In genomic region chr1:37255868-37256267, GRCh38 we compare ENCODE assay signal across 25 cellular contexts.
DNase-seq lines count a peak whose midpoint lies in the region; ATAC-seq, FAIRE-seq and TF ChIP-seq lines count a peak whose summit lies in the region.
"Had no signal": no experiment of that assay in that cellular context is flagged by ENCODE, and none has a peak within 500 bp of the region (broad histone marks: within the 10 kb centered on the region; RNA-seq: fewer than 3 reads in every experiment).

No MANE protein-coding gene starts in this region.

- no peaks in the 10 kb centered on the region for H3F3A ChIP-seq in GM23338 (replicated peaks; ENCODE audit: low read depth)

- peaks cover 40% of the 10 kb centered on the region for H3K4me1 Mint-ChIP-seq in GM23338

- TF ChIP-seq CTCF in GM23338 (conservative IDR thresholded peaks at IDR 0.05; ENCODE audit: low read depth in 2 of 2) (no peak), K562 (IDR thresholded peaks at IDR 0.05 in 2 of 3, conservative IDR thresholded peaks at IDR 0.05 in 1 of 3; ENCODE audit: insufficient read depth in 2 of 3, low read depth in 1 of 3, low read length in 3 of 3) (no peak)

- 6% methylated on average over 2 of the region's 5 CpGs for WGBS in K562 (ENCODE audit: insufficient coverage, low coverage, missing lambda C conversion rate)

- no peaks in the 10 kb centered on the region for H3K36me3 ChIP-seq in GM23338 (ENCODE audit: insufficient read depth)
- no peaks in the 10 kb centered on the region for H3K36me3 ChIP-seq in HUES48 (ENCODE audit: control insufficient read depth, insufficient read depth, low read length)
- H3K36me3 ChIP-seq in K562 (ENCODE audit: control insufficient read depth, insufficient read depth, low read length), result no peaks in the 10 kb centered on the region
- H3K36me3 ChIP-seq in iPS-20b (ENCODE audit: insufficient read depth, low read depth, low read length), result no peaks in the 10 kb centered on the region
- H3K36me3 ChIP-seq: BLaER1 treated with 17β-estradiol and CSF1 and Interleukin-3, amounts not matched to agents 10 nM and 100 nM; SJSA1 had no signal

- H3K36me3 Mint-ChIP-seq in GM23338 (ENCODE audit: low read depth), result no peaks in the 10 kb centered on the region; the same call in 2 of the 3 replicates

- H4K20me1 ChIP-seq in GM23338 (replicated peaks; ENCODE audit: insufficient read depth) (no peaks in the 10 kb centered on the region), K562 (replicated peaks; ENCODE audit: control insufficient read depth, insufficient read depth, low read length) (peaks cover 21% of the 10 kb centered on the region)

- no peak for TF ChIP-seq RAD21 in K562 (CRISPR knock-in tag; conservative IDR thresholded peaks at IDR 0.05 in 1 of 2, IDR thresholded peaks at IDR 0.05 in 1 of 2)

- intact Hi-C loops in K562 (cut with micrococcal nuclease), result no loop called here

- peaks cover 10% of the 10 kb centered on the region for H3K27me3 Mint-ChIP-seq in GM23338 (ENCODE audit: insufficient read depth, low read depth, poor library complexity)

- no peak overlapping the region for H3K27ac ChIP-seq in GM23338 (ENCODE audit: low read depth)
- no peak overlapping the region for H3K27ac ChIP-seq in HUES48 (ENCODE audit: low read depth, low read length)
- no peak overlapping the region for H3K27ac ChIP-seq in K562 (ENCODE audit: extremely low read depth, low read depth, low read length)
- no peak overlapping the region for H3K27ac ChIP-seq in iPS-20b (ENCODE audit: low read length)
- H3K27ac ChIP-seq: BLaER1 treated with 17β-estradiol and CSF1 and Interleukin-3, amounts not matched to agents 10 nM and 100 nM; KMS-11; SJSA1 had no signal

- ATAC-seq in GM23338, result peak; percentile 22
- no peak for ATAC-seq in K562
- ATAC-seq in GM19452 (IDR thresholded peaks at IDR 0.05; ENCODE audit: unreplicated experiment), result no peak
- no peak for ATAC-seq in HG02970 (IDR thresholded peaks at IDR 0.05; ENCODE audit: low FRiP score, unreplicated experiment)

- H3K9me3 ChIP-seq in HUES48 (ENCODE audit: control insufficient read depth, insufficient read depth, low read length), result no peaks in the 10 kb centered on the region
- no peaks in the 10 kb centered on the region for H3K9me3 ChIP-seq in K562 (replicated peaks; ENCODE audit: control insufficient read depth, insufficient read depth, low read depth, low read length)
- no peaks in the 10 kb centered on the region for H3K9me3 ChIP-seq in iPS-20b (ENCODE audit: insufficient read depth, low read depth, low read length)
- H3K9me3 ChIP-seq: BLaER1 treated with 17β-estradiol and CSF1 and Interleukin-3, amounts not matched to agents 10 nM and 100 nM; SJSA1 had no signal

- H3K4me3 ChIP-seq in GM23338, result peak overlapping the region; percentile 55
- peak overlapping the region; percentile 32 for H3K4me3 ChIP-seq in HUES48 (ENCODE audit: low read depth, low read length)
- no peak overlapping the region for H3K4me3 ChIP-seq in K562
- H3K4me3 ChIP-seq in iPS-20b (ENCODE audit: low read length), result peak overlapping the region; percentile 57
- H3K4me3 ChIP-seq: BLaER1 treated with 17β-estradiol and CSF1 and Interleukin-3, amounts not matched to agents 10 nM and 100 nM; GM12878; SJSA1 had no signal

- POLR2A ChIA-PET in K562 (lab: Yijun Ruan, JAX), result no interaction called here

- H3K9me3 Mint-ChIP-seq in GM23338, result no peaks in the 10 kb centered on the region; the same call in 2 of the 3 replicates
- H3K9me3 Mint-ChIP-seq: CD4-positive, alpha-beta T cell had no signal

- H3K4me2 ChIP-seq in GM23338 (peak overlapping the region; percentile 79), K562 (ENCODE audit: insufficient read depth, low read length) (no peak overlapping the region)
- H3K4me2 ChIP-seq: BLaER1 treated with 17β-estradiol and CSF1 and Interleukin-3, amounts not matched to agents 10 nM and 100 nM; KMS-11 had no signal

- no peak for TF ChIP-seq EP300 in K562 (IDR thresholded peaks at IDR 0.05; ENCODE audit: low read length)

- DNase-seq in GM23338 (ENCODE audit: low spot score), result peak; percentile 40
- no peak for DNase-seq in K562 (ENCODE audit: extremely low read depth in 1 of 4, low spot score in 3 of 4)
- no peak for DNase-seq in NCI-H774 (lab: John Stamatoyannopoulos, UW)
- no peak for DNase-seq in GM12891 (ENCODE audit: insufficient read length, low spot score)
- DNase-seq: AML-193; CD4-positive, alpha-beta T cell; GDM1; IMR-90; MM.1S; NCI-H1048; NCI-H1694; NCI-H2029 treated with DMSO at 0.1 percent for 48 hours; NCI-H510A; Right ventricle myocardium superior had no signal

- in situ Hi-C loops in K562 (cut with MboI), result no loop called here

- CTCF ChIA-PET in K562 (lab: Yijun Ruan, JAX; ENCODE audit: low intra/inter-chr PET ratio), result no interaction called here

- H3K27me3 ChIP-seq in GM23338 (ENCODE audit: insufficient read depth) (peaks cover 6% of the 10 kb centered on the region; the same call in 1 of the 2 replicates), HUES48 (ENCODE audit: control insufficient read depth, insufficient read depth, low read length) (peaks cover 7% of the 10 kb centered on the region; the same call in 1 of the 2 replicates), K562 (ENCODE audit: control insufficient read depth in 2 of 2, insufficient read depth in 2 of 2, low read length in 2 of 2) (peaks cover 0 to 5% of the 10 kb centered on the region in 2 experiments; a peak in 1 of 5 replicates), iPS-20b (ENCODE audit: insufficient read depth, low read length) (peaks cover 14% of the 10 kb centered on the region)

- no peaks in the 10 kb centered on the region for H3K9me2 ChIP-seq in GM23338 (ENCODE audit: insufficient read depth)

- no peaks in the 10 kb centered on the region for H3K9me1 ChIP-seq in K562 (ENCODE audit: control insufficient read depth, insufficient read depth, low read length)

- H2AFZ ChIP-seq in GM23338 (0 out of 2 replicates have a peak overlapping the region, but pooled peaks have one; percentile 59), K562 (ENCODE audit: low read depth, low read length) (no peak overlapping the region)

- TF ChIP-seq POLR2A in K562 (conservative IDR thresholded peaks at IDR 0.05) (no peak), GM12891 (IDR thresholded peaks at IDR 0.05; ENCODE audit: low read depth, low read length) (no peak)

- BruUV-seq in K562 (replicated peaks; lab: Mats Ljungman, UMichigan), result no TSS peak

- no peak for FAIRE-seq in K562 (lab: Jason Lieb, UNC)
- FAIRE-seq in GM12891 (lab: Jason Lieb, UNC), result no peak
- FAIRE-seq: A204.1, D721Med, GM12878, H54 had no signal

- H3K9ac ChIP-seq in HUES48 (ENCODE audit: low read depth, low read length) (no peak overlapping the region), K562 (ENCODE audit: insufficient read depth in 1 of 2, low read depth in 2 of 2, low read length in 2 of 2) (no peak overlapping the region), iPS-20b (ENCODE audit: low read depth, low read length) (no peak overlapping the region)
- H3K9ac ChIP-seq: BLaER1 treated with 17β-estradiol and CSF1 and Interleukin-3, amounts not matched to agents 10 nM and 100 nM; KMS-11 had no signal

- peaks cover 27% of the 10 kb centered on the region for H3K4me1 ChIP-seq in GM23338 (ENCODE audit: insufficient read depth)
- H3K4me1 ChIP-seq in HUES48 (ENCODE audit: control insufficient read depth, insufficient read depth, low read length), result peaks cover 19% of the 10 kb centered on the region; the same call in 1 of the 2 replicates
- H3K4me1 ChIP-seq in K562 (replicated peaks in 1 of 2; ENCODE audit: control insufficient read depth in 2 of 2, insufficient read depth in 2 of 2, low read length in 2 of 2), result no peaks in the 10 kb centered on the region
- H3K4me1 ChIP-seq in iPS-20b (ENCODE audit: insufficient read depth, low read length), result peaks cover 5% of the 10 kb centered on the region; the same call in 1 of the 2 replicates
- H3K4me1 ChIP-seq: BLaER1 treated with 17β-estradiol and CSF1 and Interleukin-3, amounts not matched to agents 10 nM and 100 nM; SJSA1 had no signal

- H3K27ac Mint-ChIP-seq in GM23338, result no peak overlapping the region
- H3K27ac Mint-ChIP-seq: CD4-positive, alpha-beta T cell had no signal

- H3K4me3 Mint-ChIP-seq in GM23338, result peak overlapping the region; percentile 46
- H3K4me3 Mint-ChIP-seq: CD4-positive, alpha-beta T cell had no signal

- H3K79me2 ChIP-seq in GM23338 (replicated peaks; ENCODE audit: insufficient read depth) (no peaks in the 10 kb centered on the region), K562 (ENCODE audit: control insufficient read depth, insufficient read depth, low read length) (no peaks in the 10 kb centered on the region)

TF ChIP-seq in GM23338, 12 proteins besides CTCF, POLR2A, EP300 and RAD21 (continues in another document):
- TF ChIP-seq CREB1 (CRISPR knock-in tag; IDR thresholded peaks at IDR 0.05; ENCODE audit: low read depth), result no peak
- no peak for TF ChIP-seq ZNF331 (CRISPR knock-in tag; IDR thresholded peaks at IDR 0.05; ENCODE audit: low read depth)
- no peak for TF ChIP-seq JUNB (IDR thresholded peaks at IDR 0.05; ENCODE audit: unreplicated experiment)
- no peak for TF ChIP-seq EZH2 (IDR thresholded peaks at IDR 0.05; ENCODE audit: low read depth, unreplicated experiment)

TF ChIP-seq in K562, 482 proteins besides CTCF, POLR2A, EP300 and RAD21 (continues in another document):
- TF ChIP-seq TCF3 (CRISPR knock-in tag; IDR thresholded peaks at IDR 0.05) (no peak), ZNF445 (CRISPR knock-in tag; IDR thresholded peaks at IDR 0.05; ENCODE audit: low read depth) (no peak)

TF ChIP-seq in GM12891, 5 proteins besides CTCF, POLR2A, EP300 and RAD21:
- TF ChIP-seq PAX5 (IDR thresholded peaks at IDR 0.05; ENCODE audit: insufficient read depth, low read length, severe bottlenecking), result no peak
- no peak for TF ChIP-seq POU2F2 (IDR thresholded peaks at IDR 0.05; ENCODE audit: low read depth, low read length)
- TF ChIP-seq POLR2AphosphoS5 (IDR thresholded peaks at IDR 0.05; ENCODE audit: low read depth, low read length), result no peak
- TF ChIP-seq SPI1 (IDR thresholded peaks at IDR 0.05; ENCODE audit: low read depth, low read length), result no peak
- TF ChIP-seq TAF1 (IDR thresholded peaks at IDR 0.05; ENCODE audit: low read depth, low read length), result no peak
